ENCODE assay signal across 28 cellular contexts in the genomic region with DNA sequence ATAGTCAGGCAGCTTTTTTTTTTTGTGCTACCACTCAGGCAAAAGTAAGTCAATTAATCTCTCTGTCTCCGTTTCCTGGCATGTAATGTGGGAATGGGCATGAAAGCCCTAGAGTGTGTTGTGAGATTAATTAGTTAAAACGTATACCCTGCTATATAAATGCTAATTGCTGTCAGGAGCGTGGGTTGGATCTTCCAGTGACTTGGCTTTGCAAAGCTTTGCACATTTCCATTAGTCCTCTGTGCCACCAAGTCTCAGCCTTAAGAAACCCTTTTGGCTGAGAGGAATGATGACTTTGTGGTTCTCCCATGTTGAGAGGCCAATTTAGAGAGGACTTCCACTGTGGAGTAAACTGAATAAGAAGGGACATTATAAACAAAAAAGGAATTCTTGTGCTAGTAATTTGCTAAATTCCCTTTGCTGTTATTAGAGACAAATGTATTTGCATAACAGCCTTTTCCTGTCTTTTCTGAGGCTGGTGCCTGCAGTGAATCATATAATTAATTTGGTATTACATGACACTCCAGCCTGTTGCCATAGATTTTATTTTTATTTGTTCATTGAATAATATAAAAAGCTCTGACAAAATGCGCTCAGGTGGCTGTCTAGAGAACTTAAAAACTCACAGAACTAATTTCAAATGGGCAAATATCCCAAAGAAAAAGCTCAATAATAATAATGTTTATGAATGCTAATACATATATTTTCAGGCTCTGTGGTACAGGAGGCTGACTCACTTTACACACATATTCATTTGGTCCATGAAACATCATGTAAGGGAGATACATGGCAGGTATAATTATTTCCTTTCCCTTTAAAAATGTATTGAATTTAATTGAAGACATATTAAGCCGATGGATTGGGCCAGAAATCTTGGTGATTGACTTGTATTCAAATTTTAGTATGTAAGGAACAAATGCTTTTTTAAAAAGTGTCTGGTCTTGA.
A peak's percentile ranks its signal among the peaks of the same experiment; 100 is the strongest.
DNase-seq lines count a peak whose midpoint lies in the region; ATAC-seq and TF ChIP-seq lines count a peak whose summit lies in the region.
"Had no signal": no experiment of that assay in that cellular context is flagged by ENCODE, and none has a peak within 500 bp of the region (broad histone marks: within the 10 kb centered on the region; RNA-seq: fewer than 3 reads in every experiment).

No MANE protein-coding gene starts in this region.

- H3K79me2 ChIP-seq in GM23338 (replicated peaks; ENCODE audit: insufficient read depth): no peaks in the 10 kb centered on the region
- H3K79me2 ChIP-seq in neural progenitor cell (ENCODE audit: low read depth): no peaks in the 10 kb centered on the region

- H3F3A ChIP-seq in GM23338 (replicated peaks; ENCODE audit: low read depth) (no peaks in the 10 kb centered on the region), neural progenitor cell (ENCODE audit: low read depth) (no peaks in the 10 kb centered on the region)

- no peak for TF ChIP-seq CTCF in GM23338 (conservative IDR thresholded peaks at IDR 0.05; ENCODE audit: low read depth in 2 of 2)
- no peak for TF ChIP-seq CTCF in neural progenitor cell (IDR thresholded peaks at IDR 0.05)

- H3K4me1 ChIP-seq in GM23338 (ENCODE audit: insufficient read depth): peaks cover 11% of the 10 kb centered on the region
- H3K4me1 ChIP-seq in neural progenitor cell: peaks cover 7% of the 10 kb centered on the region
- H3K4me1 ChIP-seq: ascending aorta, testis had no signal

- H3K4me1 Mint-ChIP-seq in GM23338: peaks cover 15% of the 10 kb centered on the region
- H3K4me1 Mint-ChIP-seq in neural progenitor cell: no peaks in the 10 kb centered on the region
- H3K4me1 Mint-ChIP-seq: CD14-positive monocyte, nephron had no signal

- ATAC-seq in GM23338: no peak
- ATAC-seq: activated CD4-positive, alpha-beta T cell treated with anti-CD3 and anti-CD28 coated beads for 36 hours; GM12878; mucosa of descending colon; sciatic nerve; T-helper 17 cell had no signal

- no peak overlapping the region for H3K9ac ChIP-seq in neural progenitor cell
- H3K9ac ChIP-seq: KMS-11 had no signal

- peak overlapping the region; percentile 36; the same call in 1 of the 2 replicates for H3K27ac ChIP-seq in GM23338 (ENCODE audit: low read depth)
- H3K27ac ChIP-seq in epithelial cell of prostate: peak overlapping the region; percentile 55
- no peak overlapping the region for H3K27ac ChIP-seq in neural progenitor cell
- H3K27ac ChIP-seq: ascending aorta, KMS-11, ovary, SJSA1, testis had no signal

- no peaks in the 10 kb centered on the region for H3K27me3 Mint-ChIP-seq in GM23338 (ENCODE audit: insufficient read depth, low read depth, poor library complexity)
- no peaks in the 10 kb centered on the region for H3K27me3 Mint-ChIP-seq in neural progenitor cell (ENCODE audit: insufficient read depth, low read depth)
- H3K27me3 Mint-ChIP-seq: activated CD4-positive, alpha-beta T cell treated with anti-CD3 and anti-CD28 coated beads for 36 hours; activated naive CD8-positive, alpha-beta T cell treated with anti-CD3 and anti-CD28 coated beads for 36 hours; central memory CD8-positive, alpha-beta T cell; dendritic cell treated with granulocyte-macrophage colony-stimulating factor and Interleukin-4, amounts not matched to agents 40 ng/mL and 50 ng/mL, for 4 days; T-helper 17 cell had no signal

- H3K4me3 Mint-ChIP-seq in GM23338 (no peak overlapping the region), neural progenitor cell (no peak overlapping the region)
- H3K4me3 Mint-ChIP-seq: activated CD4-positive, alpha-beta T cell treated with anti-CD3 and anti-CD28 coated beads for 36 hours; activated naive CD8-positive, alpha-beta T cell treated with anti-CD3 and anti-CD28 coated beads for 36 hours; CD14-positive monocyte; central memory CD8-positive, alpha-beta T cell; dendritic cell treated with granulocyte-macrophage colony-stimulating factor and Interleukin-4, amounts not matched to agents 40 ng/mL and 50 ng/mL, for 4 days; nephron; T-helper 17 cell had no signal

- H2AFZ ChIP-seq in GM23338 (no peak overlapping the region), neural progenitor cell (replicated peaks) (no peak overlapping the region)

- H3K4me3 ChIP-seq in GM23338: no peak overlapping the region
- H3K4me3 ChIP-seq in neural progenitor cell: no peak overlapping the region
- H3K4me3 ChIP-seq: ascending aorta, GM12878, mucosa of descending colon, ovary, SJSA1, testis had no signal

- no peaks in the 10 kb centered on the region for H3K9me3 ChIP-seq in neural progenitor cell (ENCODE audit: low read depth)
- H3K9me3 ChIP-seq: ascending aorta, mucosa of descending colon, ovary, SJSA1, testis had no signal

- H3K9me3 Mint-ChIP-seq in GM23338 (no peaks in the 10 kb centered on the region), neural progenitor cell (no peaks in the 10 kb centered on the region)
- H3K9me3 Mint-ChIP-seq: central memory CD8-positive, alpha-beta T cell had no signal

- DNase-seq in AG20443 (ENCODE audit: low spot score) (peak; percentile 17), GM23338 (ENCODE audit: low spot score) (no peak), epithelial cell of prostate (ENCODE audit: low read depth, low spot score) (no peak), neural progenitor cell (ENCODE audit: low spot score) (peak; percentile 6), germinal center (ENCODE audit: low spot score) (no peak), NCI-H2107 treated with DMSO at 0.1 percent for 48 hours (lab: John Stamatoyannopoulos, UW; ENCODE audit: unreplicated experiment) (no peak)
- no peak for DNase-seq in activated CD4-positive, alpha-beta T cell treated with anti-CD3 and anti-CD28 coated beads for 4 hours
- DNase-seq: activated CD4-positive, alpha-beta T cell treated with anti-CD3 and anti-CD28 coated beads for 36 hours; activated effector memory CD4-positive, alpha-beta T cell treated with anti-CD3 and anti-CD28 coated beads, Interleukin-2, amount 50 U/mL, for 16 hours; activated naive CD8-positive, alpha-beta T cell treated with anti-CD3 and anti-CD28 coated beads for 36 hours; activated T-cell treated with anti-CD3 and anti-CD28 coated beads for 4 hours; kidney; mucosa of descending colon; NCI-H1694 treated with DMSO at 0.1 percent for 48 hours; ovary; stimulated activated CD4-positive, alpha-beta T cell treated with anti-CD3 and anti-CD28 coated beads, Interleukin-15, amount 100 ng/mL, for 24 hours; stimulated activated naive CD4-positive, alpha-beta T cell; T-helper 17 cell; testis had no signal

- H4K20me1 ChIP-seq in GM23338 (replicated peaks; ENCODE audit: insufficient read depth) (no peaks in the 10 kb centered on the region), neural progenitor cell (ENCODE audit: low read depth) (no peaks in the 10 kb centered on the region)

- H3K36me3 Mint-ChIP-seq in GM23338 (ENCODE audit: low read depth) (no peaks in the 10 kb centered on the region), neural progenitor cell (no peaks in the 10 kb centered on the region)

- H3K4me2 ChIP-seq in GM23338: no peak overlapping the region
- H3K4me2 ChIP-seq in neural progenitor cell: no peak overlapping the region
- H3K4me2 ChIP-seq: KMS-11 had no signal

- H3K36me3 ChIP-seq in GM23338 (ENCODE audit: insufficient read depth) (no peaks in the 10 kb centered on the region), neural progenitor cell (no peaks in the 10 kb centered on the region)
- H3K36me3 ChIP-seq: ascending aorta, ovary, SJSA1 had no signal

- no peaks in the 10 kb centered on the region for H3K27me3 ChIP-seq in GM23338 (ENCODE audit: insufficient read depth)
- H3K27me3 ChIP-seq in neural progenitor cell: no peaks in the 10 kb centered on the region
- H3K27me3 ChIP-seq: ascending aorta, ovary, SJSA1, testis had no signal

- H3K27ac Mint-ChIP-seq in GM23338: peak overlapping the region; percentile 81
- H3K27ac Mint-ChIP-seq in neural progenitor cell: no peak overlapping the region
- H3K27ac Mint-ChIP-seq: activated CD4-positive, alpha-beta T cell treated with anti-CD3 and anti-CD28 coated beads for 36 hours; activated naive CD8-positive, alpha-beta T cell treated with anti-CD3 and anti-CD28 coated beads for 36 hours; dendritic cell treated with granulocyte-macrophage colony-stimulating factor and Interleukin-4, amounts not matched to agents 40 ng/mL and 50 ng/mL, for 4 days; nephron; T-helper 17 cell had no signal

- no peaks in the 10 kb centered on the region for H3K9me2 ChIP-seq in GM23338 (ENCODE audit: insufficient read depth)

Comparison
In these comparisons a context has a peak if more than half of its experiments do, and no peak if none do; other contexts are left out.
1. DNase-seq: peak in AG20443 (single experiment) and neural progenitor cell (single experiment); none in GM23338 (single experiment), epithelial cell of prostate (single experiment), germinal center (single experiment), activated CD4-positive, alpha-beta T cell treated with anti-CD3 and anti-CD28 coated beads for 4 hours (0 of 2) and NCI-H2107 treated with DMSO at 0.1 percent for 48 hours (single experiment).